In the genomic region with DNA sequence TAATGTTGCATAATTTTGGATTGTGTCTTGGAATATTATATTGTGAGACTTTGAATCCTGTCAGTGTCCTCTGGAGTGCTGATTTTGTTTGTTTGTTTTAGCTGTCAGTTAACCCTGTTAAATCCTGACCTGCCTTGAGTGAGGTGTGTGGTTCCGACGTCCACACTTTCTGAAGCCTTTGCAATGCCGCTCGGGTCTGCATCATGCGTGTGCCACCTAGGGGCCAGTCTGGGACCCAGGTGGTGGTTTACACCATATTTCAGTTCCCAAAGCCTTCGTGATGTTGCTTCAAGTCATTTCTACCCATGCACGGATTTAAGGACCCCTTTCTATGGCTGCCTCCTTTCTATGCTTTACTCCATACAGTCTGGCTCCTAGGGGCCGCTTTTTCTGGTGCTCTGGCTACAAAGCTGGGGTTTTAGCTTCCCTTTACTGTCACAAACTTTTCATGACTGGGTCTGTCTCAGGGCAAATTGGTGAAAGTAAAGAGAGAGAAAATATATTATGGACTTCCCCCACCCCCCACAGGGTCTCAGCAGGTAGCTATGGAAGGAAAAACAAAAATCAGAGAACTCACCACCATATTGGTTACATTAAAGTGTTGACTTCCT, we compare ENCODE assay signal across 2 cellular contexts.
TF ChIP-seq lines count a peak whose summit lies in the region.

No MANE protein-coding gene starts in this region.

TF ChIP-seq in HCT116, 20 proteins besides CTCF, POLR2A, EP300 and RAD21:
- 0 out of 2 replicates have a peak, but pooled peaks have one; percentile 24 for TF ChIP-seq MAX (IDR thresholded peaks at IDR 0.05)
- peak; percentile 86 for TF ChIP-seq TCF7L2 (IDR thresholded peaks at IDR 0.05; ENCODE audit: borderline replicate concordance, extremely low read depth, insufficient read depth, insufficient read length)
- TF ChIP-seq YY1 (IDR thresholded peaks at IDR 0.05; ENCODE audit: extremely low read depth, insufficient replicate concordance, low read depth, low read length) = peak; percentile 62
- TF ChIP-seq REST (IDR thresholded peaks at IDR 0.05; ENCODE audit: low read depth) = no peak
TF ChIP-seq in HCT116: peak in this region for 3.

TF ChIP-seq in SK-N-SH treated with all-trans-retinoic acid at 6 μM for 48 hours, 23 proteins besides CTCF, POLR2A, EP300 and RAD21:
- no peak for TF ChIP-seq ZFP30 (CRISPR knock-in tag; IDR thresholded peaks at IDR 0.05)
